1 cellular context compared by ENCODE assay signal in the genomic region with DNA sequence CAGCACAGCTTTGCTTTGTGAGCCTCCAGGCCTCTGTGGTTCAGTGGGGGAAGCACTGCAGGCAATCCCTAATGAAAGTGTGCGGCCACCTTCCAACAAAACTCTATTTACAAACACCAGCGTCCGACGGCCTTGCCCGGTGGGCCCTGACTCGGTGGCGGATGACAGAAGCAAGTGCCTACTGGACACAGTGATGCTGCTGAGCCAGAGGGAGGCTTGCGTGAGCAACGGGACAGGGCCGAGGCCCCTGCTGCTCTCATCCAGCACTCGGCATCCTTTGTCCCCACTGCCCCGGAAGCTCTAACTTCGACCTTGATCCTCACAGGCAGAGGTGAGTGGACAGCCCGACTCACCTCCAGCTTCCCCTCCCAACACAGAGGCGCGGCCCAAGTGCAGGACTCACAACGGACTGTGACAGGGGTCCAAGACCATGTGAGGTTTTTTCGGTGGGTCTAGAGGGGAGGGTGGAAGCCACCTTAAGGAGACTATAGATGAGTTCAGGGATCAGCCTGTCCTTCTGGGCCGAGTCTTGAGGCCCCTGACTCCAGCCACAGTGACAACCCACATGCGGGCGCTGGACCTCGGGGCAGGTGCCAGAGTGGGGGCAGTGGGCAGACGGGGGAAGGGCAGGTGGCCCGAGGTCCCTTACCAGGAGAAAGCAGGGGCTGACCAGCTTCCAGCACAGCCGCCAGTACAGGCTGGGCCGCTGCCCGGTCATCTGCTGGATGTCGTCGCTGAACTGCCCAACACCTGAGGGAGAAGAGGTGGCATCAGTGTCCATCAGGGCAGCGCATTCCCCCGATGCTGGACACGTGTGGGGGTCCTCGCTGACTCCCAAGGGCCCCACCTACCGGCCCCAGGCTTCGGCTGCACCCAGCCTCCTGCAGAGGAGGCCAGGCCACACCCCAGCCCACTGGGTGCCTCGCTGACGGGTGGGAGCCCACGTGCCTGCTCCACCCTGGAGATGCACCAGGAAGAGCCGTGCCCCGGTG.
TF ChIP-seq lines count a peak whose summit lies in the region.

No MANE protein-coding gene starts in this region.

TF ChIP-seq in H1, 55 proteins besides CTCF, POLR2A, EP300 and RAD21:
- TF ChIP-seq PHF8 (conservative IDR thresholded peaks at IDR 0.05; ENCODE audit: low read depth, low read length) (no peak), BCL11A (IDR thresholded peaks at IDR 0.05; ENCODE audit: low read depth in 2 of 2, low read length in 2 of 2) (no peak), SIX5 (IDR thresholded peaks at IDR 0.05; ENCODE audit: low read depth, low read length) (no peak), TBP (IDR thresholded peaks at IDR 0.05; ENCODE audit: low read depth, low read length) (no peak), ZNF274 (IDR thresholded peaks at IDR 0.05; ENCODE audit: borderline replicate concordance, extremely low read depth, low read length) (no peak), KDM1A (IDR thresholded peaks at IDR 0.05; ENCODE audit: borderline replicate concordance, low read length) (no peak), EZH2 (IDR thresholded peaks at IDR 0.05; ENCODE audit: low read depth, low read length, severe bottlenecking) (no peak), JUND (IDR thresholded peaks at IDR 0.05; ENCODE audit: low read length) (no peak), CBX5 (IDR thresholded peaks at IDR 0.05; ENCODE audit: low read depth, low read length) (no peak), CEBPB (IDR thresholded peaks at IDR 0.05; ENCODE audit: low read depth, low read length) (no peak), CHD1 (IDR thresholded peaks at IDR 0.05; ENCODE audit: low read depth, low read length) (no peak), BRCA1 (IDR thresholded peaks at IDR 0.05; ENCODE audit: low read depth, low read length) (no peak), TAF7 (optimal IDR thresholded peaks at IDR 0.05; ENCODE audit: borderline replicate concordance, low read depth, low read length) (no peak), HDAC2 (IDR thresholded peaks at IDR 0.05; ENCODE audit: borderline replicate concordance in 1 of 2, low read depth in 2 of 2, low read length in 2 of 2) (no peak), SP4 (IDR thresholded peaks at IDR 0.05; ENCODE audit: low read length) (no peak), CTBP2 (IDR thresholded peaks at IDR 0.05; ENCODE audit: borderline replicate concordance, insufficient read depth, insufficient read length, low read length) (no peak), TCF12 (IDR thresholded peaks at IDR 0.05; ENCODE audit: low read depth, low read length) (no peak), SAP30 (IDR thresholded peaks at IDR 0.05; ENCODE audit: insufficient read depth, insufficient replicate concordance, low read length) (no peak)
- TF ChIP-seq, protein P1, sequence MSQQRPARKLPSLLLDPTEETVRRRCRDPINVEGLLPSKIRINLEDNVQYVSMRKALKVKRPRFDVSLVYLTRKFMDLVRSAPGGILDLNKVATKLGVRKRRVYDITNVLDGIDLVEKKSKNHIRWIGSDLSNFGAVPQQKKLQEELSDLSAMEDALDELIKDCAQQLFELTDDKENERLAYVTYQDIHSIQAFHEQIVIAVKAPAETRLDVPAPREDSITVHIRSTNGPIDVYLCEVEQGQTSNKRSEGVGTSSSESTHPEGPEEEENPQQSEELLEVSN (IDR thresholded peaks at IDR 0.05) = no peak
- TF ChIP-seq, protein P2, sequence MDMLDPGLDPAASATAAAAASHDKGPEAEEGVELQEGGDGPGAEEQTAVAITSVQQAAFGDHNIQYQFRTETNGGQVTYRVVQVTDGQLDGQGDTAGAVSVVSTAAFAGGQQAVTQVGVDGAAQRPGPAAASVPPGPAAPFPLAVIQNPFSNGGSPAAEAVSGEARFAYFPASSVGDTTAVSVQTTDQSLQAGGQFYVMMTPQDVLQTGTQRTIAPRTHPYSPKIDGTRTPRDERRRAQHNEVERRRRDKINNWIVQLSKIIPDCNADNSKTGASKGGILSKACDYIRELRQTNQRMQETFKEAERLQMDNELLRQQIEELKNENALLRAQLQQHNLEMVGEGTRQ (IDR thresholded peaks at IDR 0.05; ENCODE audit: low read length) = no peak
